ENCODE assay signal across 8 cellular contexts in the genomic region with DNA sequence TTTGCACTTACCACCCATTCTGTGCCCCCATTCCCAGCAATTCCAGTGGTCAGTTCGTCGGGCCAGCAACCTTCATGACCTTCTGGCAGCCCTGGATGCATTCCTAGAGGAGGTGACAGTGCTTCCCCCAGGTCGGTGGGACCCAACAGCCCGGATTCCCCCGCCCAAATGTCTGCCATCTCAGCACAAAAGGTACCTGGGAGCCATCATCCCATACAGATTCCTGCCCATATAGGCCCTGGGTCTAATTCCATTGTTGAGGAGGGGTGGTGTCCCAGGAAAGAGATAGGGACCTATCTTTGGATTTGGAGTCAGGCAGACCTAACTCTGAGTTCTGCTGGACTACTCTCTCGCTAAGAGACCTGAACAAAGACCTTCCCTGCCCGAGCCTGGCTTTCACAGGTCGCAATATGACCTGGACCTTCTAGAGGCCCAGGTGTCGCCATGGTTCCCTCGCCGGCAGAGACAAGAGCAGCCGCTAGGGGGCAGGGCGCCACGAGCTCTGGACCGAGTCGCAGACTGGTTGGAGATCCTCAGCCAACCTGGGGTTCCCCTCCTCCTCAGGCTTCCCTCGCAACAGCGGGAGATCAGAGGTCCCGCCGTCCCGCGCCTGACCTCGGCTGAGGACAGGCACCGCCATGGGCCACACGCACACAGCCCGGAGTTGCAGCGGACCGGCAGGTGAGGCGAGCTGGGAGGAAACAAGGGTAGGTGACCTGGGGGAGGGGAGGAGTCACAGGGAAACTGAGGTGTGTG. TPM values are rescaled to one million over a fixed set of nuclear protein-coding genes. Genes with fewer than 3 reads are reported as not detected.
A peak's percentile ranks its signal among the peaks of the same experiment; 100 is the strongest.
DNase-seq lines count a peak whose midpoint lies in the region; ATAC-seq and TF ChIP-seq lines count a peak whose summit lies in the region.

No MANE protein-coding gene starts in this region.

- peak overlapping the region; percentile 81 for H2AFZ ChIP-seq in osteoblast (ENCODE audit: low read length)

- TF ChIP-seq CTCF in osteoblast (IDR thresholded peaks at IDR 0.05; ENCODE audit: extremely low read depth, low read depth, low read length) (peak; percentile 88), thyroid gland (IDR thresholded peaks at IDR 0.05) (peak; percentile 69 to 95 (median 84))

- H3K36me3 Mint-ChIP-seq in CD4-positive, alpha-beta memory T cell = no peaks in the 10 kb centered on the region

- H3K9me3 ChIP-seq in CD4-positive, alpha-beta memory T cell (ENCODE audit: control insufficient read depth in 1 of 2, low read length in 2 of 2) = no peaks in the 10 kb centered on the region
- H3K9me3 ChIP-seq in osteoblast (ENCODE audit: low read depth, low read length) (no peaks in the 10 kb centered on the region), thyroid gland (no peaks in the 10 kb centered on the region)

- H3K4me3 Mint-ChIP-seq in CD4-positive, alpha-beta memory T cell = peak overlapping the region; percentile 71 to 84 (median 76)

- no peaks in the 10 kb centered on the region for H3K9me3 Mint-ChIP-seq in CD4-positive, alpha-beta memory T cell

- TF ChIP-seq POLR2A in thyroid gland (IDR thresholded peaks at IDR 0.05) = no peak

- no peaks in the 10 kb centered on the region for H3K79me2 ChIP-seq in osteoblast (ENCODE audit: insufficient read depth, low read length)

- H3K4me1 Mint-ChIP-seq in CD4-positive, alpha-beta memory T cell = peaks cover 3 to 12% (median 6%) of the 10 kb centered on the region in 4 donors

- CTCF ChIA-PET in CD4-positive, alpha-beta memory T cell (lab: Charles Lee; ENCODE audit: partially characterized antibody) = interaction anchor here (0.7 to 5.3 kb wide), 27 partner anchors 8 to 376 kb away, joined by 3 to 37 read pairs (median 4); a partner anchor contains a TSS

- intact Hi-C loops in CD4-positive, alpha-beta memory T cell (cut with micrococcal nuclease) = loop anchor here (1.0 to 5.0 kb wide), 2 partner anchors 357 to 679 kb away; no protein-coding TSS in a partner anchor
- intact Hi-C loops in thyroid gland (cut with DNase I) = no loop called here

- peaks cover 0 to 2% of the 10 kb centered on the region in 2 donors for H3K27me3 Mint-ChIP-seq in CD4-positive, alpha-beta memory T cell

- H3K4me2 ChIP-seq in osteoblast (ENCODE audit: insufficient read depth, low read length) = peak overlapping the region; percentile 85

- no peak overlapping the region for H3K27ac ChIP-seq in CD4-positive, alpha-beta memory T cell (ENCODE audit: low read depth, low read length)
- no peak overlapping the region for H3K27ac ChIP-seq in osteoblast (ENCODE audit: low read depth, low read length)
- H3K27ac ChIP-seq in thyroid gland = no peak overlapping the region

- H4K20me1 ChIP-seq in osteoblast (ENCODE audit: insufficient read depth, low read length) = no peaks in the 10 kb centered on the region

- peak; percentile 95 for ATAC-seq in GM19372 (IDR thresholded peaks at IDR 0.05; ENCODE audit: low read depth, unreplicated experiment)
- ATAC-seq in HG03469 (IDR thresholded peaks at IDR 0.05; ENCODE audit: unreplicated experiment) = peak; percentile 73

- H3K27me3 ChIP-seq in CD4-positive, alpha-beta memory T cell (ENCODE audit: insufficient read depth, low read length) = no peaks in the 10 kb centered on the region
- peaks cover 5% of the 10 kb centered on the region for H3K27me3 ChIP-seq in osteoblast (ENCODE audit: insufficient read depth, low read length)
- H3K27me3 ChIP-seq in thyroid gland = no peaks in the 10 kb centered on the region

- DNase-seq in CD4-positive, alpha-beta memory T cell = peak; percentile 74 to 79 (median 77)
- DNase-seq in SHP77 treated with DMSO at 0.1 percent for 48 hours (lab: John Stamatoyannopoulos, UW) (peak; percentile 56), activated gamma-delta T cell (lab: John Stamatoyannopoulos, UW) (peak; percentile 52), germinal center (ENCODE audit: low spot score) (peak; percentile 84), osteoblast (ENCODE audit: insufficient read length, low spot score, missing footprints) (peak; percentile 97), thyroid gland (peak; percentile 74 to 84)

- H3K27ac Mint-ChIP-seq in CD4-positive, alpha-beta memory T cell = peak overlapping the region in 5 of 7 donors; percentile 40 to 72 (median 59)

- H3K36me3 ChIP-seq in CD4-positive, alpha-beta memory T cell (ENCODE audit: insufficient read depth, low read length) = no peaks in the 10 kb centered on the region
- H3K36me3 ChIP-seq in osteoblast (ENCODE audit: insufficient read depth, low read length) = no peaks in the 10 kb centered on the region
- no peaks in the 10 kb centered on the region for H3K36me3 ChIP-seq in thyroid gland

- POLR2A ChIA-PET in CD4-positive, alpha-beta memory T cell (lab: Charles Lee; ENCODE audit: partially characterized antibody) = interaction anchor here (0.9 to 1.0 kb wide), 2 partner anchors 16 to 348 kb away, joined by 3 read pairs; a partner anchor contains a TSS

- WGBS in thyroid gland, 2 donors = 19 to 23% methylated on average over 12 to 19 of the region's 29 CpGs

- peaks cover 9% of the 10 kb centered on the region for H3K4me1 ChIP-seq in CD4-positive, alpha-beta memory T cell (ENCODE audit: insufficient read depth, low read length)
- H3K4me1 ChIP-seq in osteoblast (ENCODE audit: insufficient read depth, low read length) (no peaks in the 10 kb centered on the region), thyroid gland (peaks cover 0 to 4% of the 10 kb centered on the region in 2 donors)

- peak overlapping the region in 1 of 2 donors; percentile 52 for H3K4me3 ChIP-seq in CD4-positive, alpha-beta memory T cell (ENCODE audit: low read length in 2 of 2)
- H3K4me3 ChIP-seq in osteoblast (ENCODE audit: insufficient read depth, low read length) (peak overlapping the region; percentile 66), thyroid gland (replicated peaks in 1 of 3) (no peak overlapping the region)

RNA-seq across cellular contexts. Expression of a gene that starts 3.1 kb away (rescaled TPM):
- not detected for total RNA-seq in CD4-positive, alpha-beta memory T cell
- polyA plus RNA-seq in CD4-positive, alpha-beta memory T cell = not detected
- total RNA-seq in osteoblast (not detected in 2 replicates), thyroid gland (under 1 TPM in 3 of 4 donors, not detected in 1; 0.29 to 0.45 (median 0.29) TPM)

RNA-seq across cellular contexts. Expression of a gene that starts 16.6 kb away (rescaled TPM):
- total RNA-seq in CD4-positive, alpha-beta memory T cell = under 1 TPM; 0.52 to 0.86 TPM
- polyA plus RNA-seq in CD4-positive, alpha-beta memory T cell = 1 to 10 TPM; 1.2 to 2.4 TPM
- 1.8 and 2.5 TPM in 2 replicates for total RNA-seq in osteoblast
- 10 to 100 TPM in 3 of 4 donors, 1 to 10 TPM in 1; 5.8 to 13.0 (median 12.6) TPM for total RNA-seq in thyroid gland

RNA-seq across cellular contexts. Expression of a gene that starts 38.6 kb away (rescaled TPM):
- 100 to 1,000 TPM; 228 to 252 TPM for total RNA-seq in CD4-positive, alpha-beta memory T cell
- polyA plus RNA-seq in CD4-positive, alpha-beta memory T cell = 100 to 1,000 TPM in 1 of 2 donors, 10 to 100 TPM in 1; 58.6 to 100 TPM
- 81.1 and 87.8 TPM in 2 replicates for total RNA-seq in osteoblast
- total RNA-seq in thyroid gland = 100 to 1,000 TPM; 148 to 247 (median 163) TPM
